Comparison of ENCODE assay signal across 11 cellular contexts in genomic region chr5:172717481-172718195, GRCh38. TPM values are rescaled to one million over a fixed set of nuclear protein-coding genes. Genes with fewer than 3 reads are reported as not detected.
A peak's percentile ranks its signal among the peaks of the same experiment; 100 is the strongest.
DNase-seq lines count a peak whose midpoint lies in the region; ATAC-seq and TF ChIP-seq lines count a peak whose summit lies in the region.
"Had no signal": no experiment of that assay in that cellular context is flagged by ENCODE, and none has a peak within 500 bp of the region (broad histone marks: within the 10 kb centered on the region; RNA-seq: fewer than 3 reads in every experiment).

No MANE protein-coding gene starts in this region.

- H3K36me3 ChIP-seq in heart left ventricle = no peaks in the 10 kb centered on the region
- H3K36me3 ChIP-seq in osteoblast (ENCODE audit: insufficient read depth, low read length) = no peaks in the 10 kb centered on the region
- H3K36me3 ChIP-seq in aorta (ENCODE audit: control insufficient read depth in 1 of 2, insufficient read depth in 2 of 2, low read length in 1 of 2) = no peaks in the 10 kb centered on the region

- WGBS in heart left ventricle, 4 donors = 62 to 69% (median 65%) methylated on average over 16 of the region's 16 CpGs
- WGBS in aorta, 2 donors = 77 to 82% methylated on average over 16 of the region's 16 CpGs

- H3K27me3 ChIP-seq in heart left ventricle (no peaks in the 10 kb centered on the region), osteoblast (ENCODE audit: insufficient read depth, low read length) (no peaks in the 10 kb centered on the region), aorta (ENCODE audit: control insufficient read depth in 1 of 2, insufficient read depth in 2 of 2, low read length in 1 of 2) (no peaks in the 10 kb centered on the region)

- peak overlapping the region; percentile 58 for H2AFZ ChIP-seq in osteoblast (ENCODE audit: low read length)

- H3K27me3 Mint-ChIP-seq in activated T-cell treated with anti-CD3 and anti-CD28 coated beads, Interleukin-2, amount 50 U/mL, for 4 hours (ENCODE audit: low read depth) = peaks cover 8% of the 10 kb centered on the region
- H3K27me3 Mint-ChIP-seq in activated T-cell treated with anti-CD3 and anti-CD28 coated beads, Interleukin-2, amount 50 U/mL, for 24 hours = peaks cover 3% of the 10 kb centered on the region

- H3K4me3 Mint-ChIP-seq in activated T-cell treated with anti-CD3 and anti-CD28 coated beads, Interleukin-2, amount 50 U/mL, for 4 hours = no peak overlapping the region
- no peak overlapping the region for H3K4me3 Mint-ChIP-seq in activated T-cell treated with anti-CD3 and anti-CD28 coated beads, Interleukin-2, amount 50 U/mL, for 24 hours

- H3K27ac ChIP-seq in heart left ventricle = peak overlapping the region in 11 of 12 donors; percentile 7 to 90 (median 59)
- peak overlapping the region; percentile 17 to 76 for H3K27ac ChIP-seq in coronary artery
- H3K27ac ChIP-seq in osteoblast (ENCODE audit: low read depth, low read length) = peak overlapping the region; percentile 31
- H3K27ac ChIP-seq in aorta (ENCODE audit: low read depth in 1 of 2, low read length in 2 of 2) = peak overlapping the region in 1 of 2 donors; percentile 42
- H3K27ac ChIP-seq in caudate nucleus (ENCODE audit: low read depth, low read length) = no peak overlapping the region

- H3K4me3 ChIP-seq in heart left ventricle (peak overlapping the region in 3 of 12 donors; percentile 4 to 24 (median 20)), coronary artery (no peak overlapping the region), osteoblast (ENCODE audit: insufficient read depth, low read length) (no peak overlapping the region), aorta (ENCODE audit: low read length in 2 of 2) (no peak overlapping the region)
- H3K4me3 ChIP-seq: GM12878, lung had no signal

- DNase-seq in heart left ventricle = peak in 2 of 5 donors; percentile 25 to 40
- DNase-seq in cardiac septum (ENCODE audit: low spot score) = no peak
- DNase-seq in coronary artery (ENCODE audit: low spot score) = no peak
- DNase-seq in osteoblast (ENCODE audit: insufficient read length, low spot score, missing footprints) = peak; percentile 50
- DNase-seq in aorta = peak; percentile 48 to 74
- DNase-seq in activated T-cell treated with anti-CD3 and anti-CD28 coated beads, Interleukin-2, amount 50 U/mL, for 4 hours = no peak
- DNase-seq in activated T-cell treated with anti-CD3 and anti-CD28 coated beads, Interleukin-2, amount 50 U/mL, for 24 hours = no peak
- no peak for DNase-seq in caudate nucleus (lab: John Stamatoyannopoulos, UW)
- DNase-seq: NCI-H1436 treated with DMSO at 0.1 percent for 48 hours had no signal

- TF ChIP-seq POLR2A in heart left ventricle (IDR thresholded peaks at IDR 0.05) = no peak

- TF ChIP-seq CTCF in heart left ventricle (IDR thresholded peaks at IDR 0.05) (no peak), coronary artery (IDR thresholded peaks at IDR 0.05) (no peak), osteoblast (IDR thresholded peaks at IDR 0.05; ENCODE audit: extremely low read depth, low read depth, low read length) (no peak)

- H3K9me3 Mint-ChIP-seq in activated T-cell treated with anti-CD3 and anti-CD28 coated beads, Interleukin-2, amount 50 U/mL, for 4 hours = no peaks in the 10 kb centered on the region
- H3K9me3 Mint-ChIP-seq in activated T-cell treated with anti-CD3 and anti-CD28 coated beads, Interleukin-2, amount 50 U/mL, for 24 hours = no peaks in the 10 kb centered on the region

- H3K4me1 Mint-ChIP-seq in activated T-cell treated with anti-CD3 and anti-CD28 coated beads, Interleukin-2, amount 50 U/mL, for 4 hours (ENCODE audit: low read depth) = peaks cover 14% of the 10 kb centered on the region
- H3K4me1 Mint-ChIP-seq in activated T-cell treated with anti-CD3 and anti-CD28 coated beads, Interleukin-2, amount 50 U/mL, for 24 hours (ENCODE audit: low read depth) = peaks cover 20% of the 10 kb centered on the region

- H3K36me3 Mint-ChIP-seq in activated T-cell treated with anti-CD3 and anti-CD28 coated beads, Interleukin-2, amount 50 U/mL, for 4 hours (ENCODE audit: insufficient read depth) = no peaks in the 10 kb centered on the region
- H3K36me3 Mint-ChIP-seq in activated T-cell treated with anti-CD3 and anti-CD28 coated beads, Interleukin-2, amount 50 U/mL, for 24 hours (ENCODE audit: low read depth) = no peaks in the 10 kb centered on the region

- no peak for ATAC-seq in heart left ventricle
- no peak for ATAC-seq in aorta (ENCODE audit: low FRiP score)
- ATAC-seq in activated T-cell treated with anti-CD3 and anti-CD28 coated beads, Interleukin-2, amount 50 U/mL, for 4 hours = no peak

- no peak overlapping the region for H3K4me2 ChIP-seq in osteoblast (ENCODE audit: insufficient read depth, low read length)

- no peaks in the 10 kb centered on the region for H4K20me1 ChIP-seq in osteoblast (ENCODE audit: insufficient read depth, low read length)

- intact Hi-C loops in heart left ventricle (cut with DNase I) = loop anchor here (1.0 to 10.0 kb wide), 14 partner anchors 31 to 212 kb away; partner anchors contain the start of genes DUSP1 (in 6 of the 10) and ERGIC1 (in 1 of the 10)
- intact Hi-C loops in cardiac septum (cut with DNase I) = loop anchor here (2.0 to 10.0 kb wide), 3 partner anchors 140 to 427 kb away; partner anchors contain the start of gene BNIP1
- intact Hi-C loops in aorta (cut with DNase I) = loop anchor here (2.0 to 10.0 kb wide), 9 partner anchors 40 to 567 kb away; partner anchors contain the start of gene BNIP1 (in 1 of the 2)

- no peaks in the 10 kb centered on the region for H3K79me2 ChIP-seq in osteoblast (ENCODE audit: insufficient read depth, low read length)

- peaks cover 4 to 64% (median 56%) of the 10 kb centered on the region in 12 donors for H3K4me1 ChIP-seq in heart left ventricle
- peaks cover 24% of the 10 kb centered on the region for H3K4me1 ChIP-seq in osteoblast (ENCODE audit: insufficient read depth, low read length)
- H3K4me1 ChIP-seq in aorta (ENCODE audit: control insufficient read depth in 1 of 2, insufficient read depth in 2 of 2, low read length in 2 of 2) = peaks cover 3 to 5% of the 10 kb centered on the region in 2 donors

- H3K9me3 ChIP-seq in heart left ventricle = no peaks in the 10 kb centered on the region
- no peaks in the 10 kb centered on the region for H3K9me3 ChIP-seq in osteoblast (ENCODE audit: low read depth, low read length)
- H3K9me3 ChIP-seq in aorta (ENCODE audit: control insufficient read depth, low read length) = no peaks in the 10 kb centered on the region

- H3K27ac Mint-ChIP-seq in activated T-cell treated with anti-CD3 and anti-CD28 coated beads, Interleukin-2, amount 50 U/mL, for 24 hours = no peak overlapping the region

RNA-seq across cellular contexts. Expression of gene DUSP1, which starts 53.4 kb away (rescaled TPM):
- total RNA-seq in heart left ventricle (100 to 1,000 TPM in 4 of 9 donors, 10 to 100 TPM in 5; 39.9 to 335 (median 78.2) TPM), cardiac septum (49.9 TPM), osteoblast (69.2 and 74.6 TPM in 2 replicates), aorta (1,000 to 10,000 TPM in 1 of 2 donors, 100 to 1,000 TPM in 1; 293 to 1,994 TPM)
- polyA plus RNA-seq in heart left ventricle (100 to 1,000 TPM in 1 of 2 donors, 10 to 100 TPM in 1; 24.3 to 116 TPM), aorta (100 to 1,000 TPM; 178 to 515 TPM)
- total RNA-seq in activated T-cell treated with anti-CD3 and anti-CD28 coated beads, Interleukin-2, amount 50 U/mL, for 4 hours = 10 to 100 TPM; 11.4 to 15.0 (median 15.0) TPM

Comparison
In these comparisons a context has a peak if more than half of its experiments do, and no peak if none do; other contexts are left out.
1. DNase-seq: peak in osteoblast (single experiment) and aorta (2 of 2); none in cardiac septum (single experiment), coronary artery (single experiment), activated T-cell treated with anti-CD3 and anti-CD28 coated beads, Interleukin-2, amount 50 U/mL, for 4 hours (single experiment), activated T-cell treated with anti-CD3 and anti-CD28 coated beads, Interleukin-2, amount 50 U/mL, for 24 hours (single experiment) and caudate nucleus (0 of 61).